In the genomic region with DNA sequence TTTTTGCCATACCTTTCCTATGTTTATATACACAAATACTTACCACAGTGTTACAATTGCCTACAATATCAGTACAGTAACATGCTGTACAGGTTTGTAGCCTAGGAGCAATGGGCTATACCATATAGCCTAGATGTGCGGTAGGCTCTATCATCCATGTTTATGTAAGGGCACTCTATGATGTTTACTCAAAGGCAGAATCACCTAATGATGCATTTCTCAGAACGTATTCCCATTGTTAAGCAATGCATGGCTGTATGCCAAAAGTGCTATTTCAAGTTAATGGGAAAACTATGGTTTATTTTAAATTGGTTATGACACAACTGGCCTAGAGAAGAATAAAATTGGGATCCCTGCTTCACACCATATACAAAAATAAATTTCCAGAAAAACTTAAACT, we compare ENCODE assay signal across 12 cellular contexts. TPM values are rescaled to one million over a fixed set of nuclear protein-coding genes. Genes with fewer than 3 reads are reported as not detected.
DNase-seq lines count a peak whose midpoint lies in the region; ATAC-seq, FAIRE-seq and TF ChIP-seq lines count a peak whose summit lies in the region.
"Had no signal": no experiment of that assay in that cellular context is flagged by ENCODE, and none has a peak within 500 bp of the region (broad histone marks: within the 10 kb centered on the region; RNA-seq: fewer than 3 reads in every experiment).

No MANE protein-coding gene starts in this region.

- no TSS peak for BruUV-seq in K562 (replicated peaks; lab: Mats Ljungman, UMichigan)

- no peak overlapping the region for H3K4me2 ChIP-seq in K562 (ENCODE audit: insufficient read depth, low read length)

- H3K4me3 ChIP-seq in K562 (no peak overlapping the region), right lobe of liver (no peak overlapping the region)
- H3K4me3 ChIP-seq: skin epidermis had no signal

- no peak for TF ChIP-seq RAD21 in K562 (CRISPR knock-in tag; conservative IDR thresholded peaks at IDR 0.05 in 1 of 2, IDR thresholded peaks at IDR 0.05 in 1 of 2)

- ATAC-seq in K562 (no peak), right lobe of liver (peak in 3 of 4 donors; percentile 34 to 80 (median 62)), GM21390 (IDR thresholded peaks at IDR 0.05; ENCODE audit: unreplicated experiment) (no peak)
- ATAC-seq: left lobe of liver had no signal

- TF ChIP-seq CTCF in K562 (IDR thresholded peaks at IDR 0.05 in 2 of 3, conservative IDR thresholded peaks at IDR 0.05 in 1 of 3; ENCODE audit: insufficient read depth in 2 of 3, low read depth in 1 of 3, low read length in 3 of 3) (no peak), right lobe of liver (IDR thresholded peaks at IDR 0.05) (no peak)

- H3K36me3 ChIP-seq in K562 (ENCODE audit: control insufficient read depth, insufficient read depth, low read length) (no peaks in the 10 kb centered on the region), right lobe of liver (no peaks in the 10 kb centered on the region)

- no peaks in the 10 kb centered on the region for H3K4me1 ChIP-seq in K562 (replicated peaks in 1 of 2; ENCODE audit: control insufficient read depth in 2 of 2, insufficient read depth in 2 of 2, low read length in 2 of 2)
- peaks cover 0 to 8% (median 0%) of the 10 kb centered on the region in 4 donors for H3K4me1 ChIP-seq in right lobe of liver

- intact Hi-C loops in K562 (cut with micrococcal nuclease) (no loop called here), right lobe of liver (cut with DNase I) (no loop called here)

- no peaks in the 10 kb centered on the region for H4K20me1 ChIP-seq in K562 (replicated peaks; ENCODE audit: control insufficient read depth, insufficient read depth, low read length)

- no peak for TF ChIP-seq POLR2A in K562 (conservative IDR thresholded peaks at IDR 0.05)
- no peak for TF ChIP-seq POLR2A in right lobe of liver (IDR thresholded peaks at IDR 0.05)

- TF ChIP-seq EP300 in K562 (IDR thresholded peaks at IDR 0.05; ENCODE audit: low read length): no peak

- no peak for FAIRE-seq in K562 (lab: Jason Lieb, UNC)

- H3K27me3 ChIP-seq in K562 (ENCODE audit: control insufficient read depth in 2 of 2, insufficient read depth in 2 of 2, low read length in 2 of 2) (no peaks in the 10 kb centered on the region), right lobe of liver (no peaks in the 10 kb centered on the region)

- H3K79me2 ChIP-seq in K562 (ENCODE audit: control insufficient read depth, insufficient read depth, low read length): no peaks in the 10 kb centered on the region

- DNase-seq in EH (ENCODE audit: low read depth) (peak; percentile 9), NCI-H1436 (lab: John Stamatoyannopoulos, UW) (peak; percentile 70), K562 (ENCODE audit: extremely low read depth in 1 of 4, low spot score in 3 of 4) (no peak), right lobe of liver (no peak), hippocampal formation (lab: John Stamatoyannopoulos, UW) (no peak), NCI-H524 (lab: John Stamatoyannopoulos, UW) (no peak)
- DNase-seq: activated B cell treated with CpG ODN at 0.5 μM for 24 hours; activated naive CD8-positive, alpha-beta T cell treated with anti-CD3 and anti-CD28 coated beads, Interleukin-2, amount 10 ng/mL, durations not matched to agents 7 days and 5 days; cortex of kidney had no signal

- no peaks in the 10 kb centered on the region for H3K9me1 ChIP-seq in K562 (ENCODE audit: control insufficient read depth, insufficient read depth, low read length)

- H3K9me3 ChIP-seq in K562 (replicated peaks; ENCODE audit: control insufficient read depth, insufficient read depth, low read depth, low read length) (no peaks in the 10 kb centered on the region), right lobe of liver (no peaks in the 10 kb centered on the region)

- CTCF ChIA-PET in K562 (lab: Yijun Ruan, JAX; ENCODE audit: low intra/inter-chr PET ratio): no interaction called here

- 2% methylated on average over 2 of the region's 2 CpGs for WGBS in K562 (ENCODE audit: insufficient coverage, low coverage, missing lambda C conversion rate)
- 22% methylated on average over 2 of the region's 2 CpGs for WGBS in right lobe of liver (ENCODE audit: insufficient coverage, low coverage, low lambda C conversion rate, missing lambda C conversion rate)

- H3K9ac ChIP-seq in K562 (ENCODE audit: insufficient read depth in 1 of 2, low read depth in 2 of 2, low read length in 2 of 2): no peak overlapping the region

- in situ Hi-C loops in K562 (cut with MboI): loop anchor here (25.0 kb wide), 1 partner anchor 884 kb away; a partner anchor contains a TSS

- H3K27ac ChIP-seq in K562 (ENCODE audit: extremely low read depth, low read depth, low read length): no peak overlapping the region
- H3K27ac ChIP-seq in right lobe of liver: no peak overlapping the region

- POLR2A ChIA-PET in K562 (lab: Yijun Ruan, JAX): no interaction called here

- H2AFZ ChIP-seq in K562 (ENCODE audit: low read depth, low read length): no peak overlapping the region

TF ChIP-seq in K562, 482 proteins besides CTCF, POLR2A, EP300 and RAD21:
- TF ChIP-seq NFIC (IDR thresholded peaks at IDR 0.05) (0 out of 2 replicates have a peak, but pooled peaks have one; percentile 16), MCM2 (IDR thresholded peaks at IDR 0.05; ENCODE audit: low read depth) (no peak)

RNA-seq across cellular contexts. Expression of a gene that starts 36.9 kb away (rescaled TPM):
- 0.65 TPM in 1 of 2 replicates, not detected in the other for total RNA-seq in K562 (2011; cell fraction: chromatin; rRNA removed; ENCODE audit: low replicate concordance)
- total RNA-seq in K562 (2011; cell fraction: nucleolus; rRNA removed): not detected in 2 replicates
- total RNA-seq in K562 (2011; cell fraction: nucleoplasm; rRNA removed): 0.29 and 0.76 TPM in 2 replicates
- not detected in 2 replicates for total RNA-seq in K562 (2014; rRNA removed)
- 0.04 TPM in 1 of 2 replicates, not detected in the other for total RNA-seq in K562 (2014; rRNA removed; fragmentation: Illumina TruSeq; extraction: Trizol)
- total RNA-seq in K562 (2015; rRNA removed; fragmentation: Illumina TruSeq; extraction: Trizol): 0.11 TPM in 2 replicates
- total RNA-seq in K562 (2021): 0.02 and 0.09 TPM in 2 replicates
- polyA plus RNA-seq in K562 (2011; rRNA removed): 0.03 TPM in 1 of 2 replicates, not detected in the other
- polyA plus RNA-seq in K562 (2011; cell fraction: cytosol; rRNA removed): 0.01 and 0.03 TPM in 2 replicates
- not detected in 2 replicates for polyA plus RNA-seq in K562 (2011; cell fraction: nucleus; rRNA removed)
- 0.03 and 0.18 TPM in 2 replicates for polyA plus RNA-seq in K562 (2012)
- 0.04 and 0.06 TPM in 2 replicates for polyA plus RNA-seq in K562 (2014; fragmentation: Illumina TruSeq; extraction: Trizol)
- polyA plus RNA-seq in K562 (2014; fragmentation: Nextera tagmentation; extraction: Ambion mirVana): under 1 TPM; 0.15 to 0.35 TPM
- 0.03 TPM in 1 of 2 replicates, not detected in the other for polyA plus RNA-seq in K562 (2014; rRNA removed)
- 0.27 and 0.46 TPM in 2 replicates for polyA minus RNA-seq in K562 (2011; rRNA and poly(A)+ RNA removed)
- not detected in 2 replicates for polyA minus RNA-seq in K562 (2011; cell fraction: cytosol; rRNA and poly(A)+ RNA removed)
- polyA minus RNA-seq in K562 (2011; cell fraction: nucleus; rRNA and poly(A)+ RNA removed): under 0.01 and 0.11 TPM in 2 replicates
- 1 to 10 TPM; 1.7 to 4.2 (median 3.0) TPM for total RNA-seq in right lobe of liver

RNA-seq across cellular contexts. Expression of a gene that starts 41.0 kb away (rescaled TPM):
- total RNA-seq in K562 (2011; cell fraction: chromatin; rRNA removed; ENCODE audit: low replicate concordance): not detected in 2 replicates
- total RNA-seq in K562 (2011; cell fraction: nucleolus; rRNA removed): not detected in 2 replicates
- total RNA-seq in K562 (2011; cell fraction: nucleoplasm; rRNA removed): not detected in 2 replicates
- total RNA-seq in K562 (2014; rRNA removed) (not detected in 2 replicates), K562 (2014; rRNA removed; fragmentation: Illumina TruSeq; extraction: Trizol) (not detected in 2 replicates), K562 (2015; rRNA removed; fragmentation: Illumina TruSeq; extraction: Trizol) (not detected in 2 replicates), K562 (2021) (not detected in 2 replicates), right lobe of liver (under 1 TPM in 1 of 6 experiments, not detected in 5; 0.47 TPM)
- polyA plus RNA-seq in K562 (2011; rRNA removed) (not detected in 2 replicates), K562 (2014; fragmentation: Illumina TruSeq; extraction: Trizol) (not detected in 2 replicates), K562 (2014; fragmentation: Nextera tagmentation; extraction: Ambion mirVana) (not detected), K562 (2014; rRNA removed) (not detected in 2 replicates)
- not detected in 2 replicates for polyA plus RNA-seq in K562 (2011; cell fraction: cytosol; rRNA removed)
- polyA plus RNA-seq in K562 (2011; cell fraction: nucleus; rRNA removed): not detected in 2 replicates
- polyA plus RNA-seq in K562 (2012): not detected in 2 replicates
- polyA minus RNA-seq in K562 (2011; rRNA and poly(A)+ RNA removed): not detected in 2 replicates
- polyA minus RNA-seq in K562 (2011; cell fraction: cytosol; rRNA and poly(A)+ RNA removed): not detected in 2 replicates
- polyA minus RNA-seq in K562 (2011; cell fraction: nucleus; rRNA and poly(A)+ RNA removed): not detected in 2 replicates
- total RNA-seq: activated naive CD8-positive, alpha-beta T cell treated with anti-CD3 and anti-CD28 coated beads, Interleukin-2, amount 10 ng/mL, durations not matched to agents 7 days and 5 days; left lobe of liver had no signal

Comparison
In these comparisons a context has a peak if more than half of its experiments do, and no peak if none do; other contexts are left out.
1. DNase-seq: peak in EH (single experiment) and NCI-H1436 (single experiment); none in K562 (0 of 4), right lobe of liver (0 of 3), hippocampal formation (0 of 2) and NCI-H524 (0 of 2).
2. ATAC-seq: peak in right lobe of liver (3 of 4); none in K562 (single experiment) and GM21390 (single experiment).